2 cellular contexts compared by ENCODE assay signal in the genomic region with DNA sequence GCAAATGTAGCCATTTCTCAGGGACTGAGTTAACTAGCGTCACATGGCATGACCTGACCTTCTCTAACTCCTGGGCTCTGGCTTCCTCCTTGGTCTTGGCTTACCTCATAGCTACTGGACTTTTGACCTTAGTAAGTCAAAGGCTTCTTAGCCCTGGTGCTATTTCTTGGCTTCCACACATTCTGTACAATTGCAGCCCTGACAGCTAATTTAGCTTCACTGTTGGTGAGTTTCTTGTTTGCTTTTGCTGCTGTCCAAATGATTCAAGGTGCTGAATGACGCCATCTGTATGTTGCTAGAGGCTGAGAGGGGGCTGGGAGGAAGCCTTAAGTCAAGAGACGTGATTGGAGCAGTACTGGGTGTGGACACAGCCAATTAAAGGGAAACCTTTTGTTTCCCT.
TF ChIP-seq lines count a peak whose summit lies in the region.

No MANE protein-coding gene starts in this region.

TF ChIP-seq in HEK293T, 16 proteins besides CTCF, POLR2A, EP300 and RAD21 (continued from another document):
- no peak for TF ChIP-seq L3MBTL2 (conservative IDR thresholded peaks at IDR 0.05)
- TF ChIP-seq, protein P1, sequence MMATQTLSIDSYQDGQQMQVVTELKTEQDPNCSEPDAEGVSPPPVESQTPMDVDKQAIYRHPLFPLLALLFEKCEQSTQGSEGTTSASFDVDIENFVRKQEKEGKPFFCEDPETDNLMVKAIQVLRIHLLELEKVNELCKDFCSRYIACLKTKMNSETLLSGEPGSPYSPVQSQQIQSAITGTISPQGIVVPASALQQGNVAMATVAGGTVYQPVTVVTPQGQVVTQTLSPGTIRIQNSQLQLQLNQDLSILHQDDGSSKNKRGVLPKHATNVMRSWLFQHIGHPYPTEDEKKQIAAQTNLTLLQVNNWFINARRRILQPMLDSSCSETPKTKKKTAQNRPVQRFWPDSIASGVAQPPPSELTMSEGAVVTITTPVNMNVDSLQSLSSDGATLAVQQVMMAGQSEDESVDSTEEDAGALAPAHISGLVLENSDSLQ (IDR thresholded peaks at IDR 0.05), result no peak
- no peak for TF ChIP-seq SP1 (IDR thresholded peaks at IDR 0.05)
- TF ChIP-seq FOXK2 (IDR thresholded peaks at IDR 0.05), result no peak
- no peak for TF ChIP-seq LEF1 (IDR thresholded peaks at IDR 0.05; ENCODE audit: borderline replicate concordance)
- TF ChIP-seq NFRKB (IDR thresholded peaks at IDR 0.05), result no peak
- no peak for TF ChIP-seq TARDBP (IDR thresholded peaks at IDR 0.05)

TF ChIP-seq in H1, 55 proteins besides CTCF, POLR2A, EP300 and RAD21 (continued from another document):
- TF ChIP-seq NRF1 (IDR thresholded peaks at IDR 0.05; ENCODE audit: low read depth, low read length) (no peak), SIN3A (conservative IDR thresholded peaks at IDR 0.05 in 1 of 2, IDR thresholded peaks at IDR 0.05 in 1 of 2; ENCODE audit: low read depth in 1 of 2, low read length in 2 of 2) (peak; percentile 84 to 89; a peak in 3 of 4 replicates)
